19 cellular contexts compared by ENCODE assay signal in genomic region chr5:173757817-173758216, GRCh38.
"Had no signal": no experiment of that assay in that cellular context is flagged by ENCODE, and none has a peak within 500 bp of the region (broad histone marks: within the 10 kb centered on the region; RNA-seq: fewer than 3 reads in every experiment).

No MANE protein-coding gene starts in this region.

- H3K4me3 Mint-ChIP-seq: activated CD8-positive, alpha-beta T cell treated with anti-CD3 and anti-CD28 coated beads for 36 hours; activated naive CD8-positive, alpha-beta T cell treated with anti-CD3 and anti-CD28 coated beads, Interleukin-2, amount 10 ng/mL, durations not matched to agents 7 days and 5 days; activated T-cell treated with anti-CD3 and anti-CD28 coated beads, Interleukin-2, amount 50 U/mL, for 72 hours; effector memory CD8-positive, alpha-beta T cell; naive thymus-derived CD4-positive, alpha-beta T cell; stimulated activated memory B cell treated with anti-CD40 and anti-IgM and Interleukin-4, amounts not matched to agents 10 μg/mL and 1 μg/mL and 100 μg/mL, for 72 hours; T-cell had no signal

- H3K36me3 ChIP-seq: gastroesophageal sphincter, lower lobe of right lung, spleen, upper lobe of left lung had no signal

- H3K27ac ChIP-seq: epithelial cell of prostate, gastroesophageal sphincter, lower lobe of right lung, psoas muscle, spleen had no signal

- H3K27me3 Mint-ChIP-seq: activated naive CD8-positive, alpha-beta T cell treated with anti-CD3 and anti-CD28 coated beads, Interleukin-2, amount 10 ng/mL, durations not matched to agents 7 days and 5 days had no signal

- DNase-seq: activated CD4-positive, alpha-beta T cell treated with anti-CD3 and anti-CD28 coated beads for 4 hours; activated CD8-positive, alpha-beta memory T cell treated with anti-CD3 and anti-CD28 coated beads, Interleukin-2, amount 50 U/mL, for 4 hours; activated CD8-positive, alpha-beta T cell treated with anti-CD3 and anti-CD28 coated beads for 36 hours; activated naive CD8-positive, alpha-beta T cell treated with anti-CD3 and anti-CD28 coated beads, Interleukin-2, amount 10 ng/mL, durations not matched to agents 7 days and 5 days; activated T-cell treated with anti-CD3 and anti-CD28 coated beads, Interleukin-2, amount 50 U/mL, for 72 hours; aorta; effector memory CD8-positive, alpha-beta T cell; lower lobe of right lung; naive thymus-derived CD4-positive, alpha-beta T cell; nucleus accumbens; psoas muscle; spleen; stimulated activated CD4-positive, alpha-beta T cell treated with anti-CD3 and anti-CD28 coated beads, Interleukin-1b, Interleukin-23, amount 100 ng/mL, for 48 hours; T-cell; upper lobe of left lung had no signal

- H3K27ac Mint-ChIP-seq: activated CD8-positive, alpha-beta T cell treated with anti-CD3 and anti-CD28 coated beads for 36 hours; activated naive CD8-positive, alpha-beta T cell treated with anti-CD3 and anti-CD28 coated beads, Interleukin-2, amount 10 ng/mL, durations not matched to agents 7 days and 5 days; activated T-cell treated with anti-CD3 and anti-CD28 coated beads, Interleukin-2, amount 50 U/mL, for 72 hours; effector memory CD8-positive, alpha-beta T cell; naive thymus-derived CD4-positive, alpha-beta T cell; stimulated activated memory B cell treated with anti-CD40 and anti-IgM and Interleukin-4, amounts not matched to agents 10 μg/mL and 1 μg/mL and 100 μg/mL, for 72 hours; T-cell had no signal

- H3K4me1 Mint-ChIP-seq: activated naive CD8-positive, alpha-beta T cell treated with anti-CD3 and anti-CD28 coated beads, Interleukin-2, amount 10 ng/mL, durations not matched to agents 7 days and 5 days; naive thymus-derived CD4-positive, alpha-beta T cell; T-cell had no signal

- H3K4me3 ChIP-seq: gastroesophageal sphincter, lower lobe of right lung, psoas muscle, spleen had no signal

- H3K27me3 ChIP-seq: gastroesophageal sphincter, spleen, upper lobe of left lung had no signal

- H3K36me3 Mint-ChIP-seq: activated naive CD8-positive, alpha-beta T cell treated with anti-CD3 and anti-CD28 coated beads, Interleukin-2, amount 10 ng/mL, durations not matched to agents 7 days and 5 days; naive thymus-derived CD4-positive, alpha-beta T cell; stimulated activated memory B cell treated with anti-CD40 and anti-IgM and Interleukin-4, amounts not matched to agents 10 μg/mL and 1 μg/mL and 100 μg/mL, for 72 hours; T-cell had no signal

- ATAC-seq: activated CD8-positive, alpha-beta T cell treated with anti-CD3 and anti-CD28 coated beads for 36 hours; activated T-cell treated with anti-CD3 and anti-CD28 coated beads, Interleukin-2, amount 50 U/mL, for 72 hours; effector memory CD8-positive, alpha-beta T cell; gastroesophageal sphincter; naive thymus-derived CD4-positive, alpha-beta T cell; sciatic nerve; stimulated activated memory B cell treated with anti-CD40 and anti-IgM and Interleukin-4, amounts not matched to agents 10 μg/mL and 1 μg/mL and 100 μg/mL, for 72 hours; T-cell had no signal

- H3K9me3 ChIP-seq: gastroesophageal sphincter, lower lobe of right lung, psoas muscle, spleen, upper lobe of left lung had no signal

- H3K4me1 ChIP-seq: gastroesophageal sphincter, lower lobe of right lung had no signal

- H3K9me3 Mint-ChIP-seq: activated CD8-positive, alpha-beta T cell treated with anti-CD3 and anti-CD28 coated beads for 36 hours; activated naive CD8-positive, alpha-beta T cell treated with anti-CD3 and anti-CD28 coated beads, Interleukin-2, amount 10 ng/mL, durations not matched to agents 7 days and 5 days; activated T-cell treated with anti-CD3 and anti-CD28 coated beads, Interleukin-2, amount 50 U/mL, for 72 hours; effector memory CD8-positive, alpha-beta T cell; stimulated activated memory B cell treated with anti-CD40 and anti-IgM and Interleukin-4, amounts not matched to agents 10 μg/mL and 1 μg/mL and 100 μg/mL, for 72 hours; T-cell had no signal
